ENCODE assay signal across 8 cellular contexts in the genomic region with DNA sequence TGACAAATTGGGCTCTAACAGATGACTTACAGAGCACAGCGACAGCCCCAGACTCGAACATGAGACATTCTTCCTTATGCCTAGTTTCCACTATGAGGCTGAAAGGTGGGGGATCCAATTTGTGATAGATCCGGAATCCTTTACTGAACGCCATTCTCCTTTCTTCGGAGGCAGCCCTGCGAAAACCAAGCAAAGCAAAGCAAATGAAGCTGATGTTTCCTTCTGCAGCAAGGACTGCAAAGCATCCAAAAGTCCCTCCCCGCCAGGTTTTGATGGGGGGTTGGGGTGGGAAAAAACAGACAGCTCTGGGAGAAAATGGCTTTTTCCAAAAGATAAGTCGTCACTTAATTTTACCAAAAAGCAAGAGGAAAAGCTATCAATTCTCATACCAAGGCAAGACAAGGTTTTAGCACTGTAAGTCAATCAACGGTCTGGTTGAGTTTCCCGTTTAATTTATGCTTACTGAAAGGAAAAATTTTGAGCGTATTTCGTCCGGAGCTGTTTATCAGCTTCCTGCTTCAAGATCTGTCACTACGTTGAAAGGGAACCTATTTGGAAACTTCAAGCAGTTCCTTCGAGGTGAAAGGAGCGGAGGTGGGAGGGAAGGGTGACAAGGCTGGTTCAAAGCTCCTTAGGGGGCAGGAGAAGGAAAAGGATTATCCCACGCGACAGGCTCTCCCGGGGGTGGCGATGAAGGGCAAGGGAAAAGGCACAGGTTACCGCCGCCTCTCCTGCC. TPM values are rescaled to one million over a fixed set of nuclear protein-coding genes. Genes with fewer than 3 reads are reported as not detected.
DNase-seq lines count a peak whose midpoint lies in the region; ATAC-seq and TF ChIP-seq lines count a peak whose summit lies in the region.

No MANE protein-coding gene starts in this region.

- peak overlapping the region; percentile 69 for H3K27ac ChIP-seq in GM23248
- peak overlapping the region; percentile 87 for H3K27ac ChIP-seq in trophoblast cell (ENCODE audit: low read depth, low read length)

- peak overlapping the region; percentile 86 for H2BK120ac ChIP-seq in trophoblast cell (ENCODE audit: insufficient read depth, low read length, poor library complexity)

- H3K27me3 Mint-ChIP-seq in activated naive CD8-positive, alpha-beta T cell treated with anti-CD3 and anti-CD28 coated beads, Interleukin-2, amount 50 U/mL, for 24 hours = no peaks in the 10 kb centered on the region

- no peak overlapping the region for H4K12ac ChIP-seq in trophoblast cell (ENCODE audit: low read depth, low read length)

- H3K4me3 ChIP-seq in BE2C (ENCODE audit: low read depth, low read length) (peak overlapping the region; percentile 100), GM23248 (peak overlapping the region; percentile 95), NT2/D1 (ENCODE audit: insufficient read length, low read depth) (peak overlapping the region; percentile 83), trophoblast cell (ENCODE audit: low read depth, low read length) (peak overlapping the region; percentile 95)

- peak overlapping the region; percentile 91 for H3K14ac ChIP-seq in trophoblast cell (ENCODE audit: low read length)

- TF ChIP-seq CTCF in BE2C (IDR thresholded peaks at IDR 0.05; ENCODE audit: low read depth, low read length) = no peak

- peak overlapping the region; percentile 99 for H3K4me3 Mint-ChIP-seq in activated naive CD8-positive, alpha-beta T cell treated with anti-CD3 and anti-CD28 coated beads, Interleukin-2, amount 50 U/mL, for 24 hours

- H4K8ac ChIP-seq in trophoblast cell (ENCODE audit: low read depth, low read length) = peak overlapping the region; percentile 72

- no peaks in the 10 kb centered on the region for H3K9me3 Mint-ChIP-seq in activated naive CD8-positive, alpha-beta T cell treated with anti-CD3 and anti-CD28 coated beads, Interleukin-2, amount 50 U/mL, for 24 hours

- H3K9ac ChIP-seq in GM23248 (peak overlapping the region; percentile 81), NT2/D1 (ENCODE audit: insufficient read length, low read depth) (peak overlapping the region; percentile 88), trophoblast cell (ENCODE audit: low read length) (no peak overlapping the region)

- no peak overlapping the region for H2BK12ac ChIP-seq in trophoblast cell (ENCODE audit: low read length)

- H3K79me2 ChIP-seq in GM23248 (ENCODE audit: insufficient read depth) = peaks cover 45% of the 10 kb centered on the region
- peaks cover 4% of the 10 kb centered on the region for H3K79me2 ChIP-seq in trophoblast cell (ENCODE audit: control insufficient read depth, insufficient read depth, low read length, poor library complexity)

- peak overlapping the region; percentile 96 for H3K27ac Mint-ChIP-seq in activated naive CD8-positive, alpha-beta T cell treated with anti-CD3 and anti-CD28 coated beads, Interleukin-2, amount 50 U/mL, for 24 hours

- H3K4me1 ChIP-seq in BE2C (no peaks in the 10 kb centered on the region; the same call in 1 of the 2 replicates), GM23248 (ENCODE audit: insufficient read depth) (0 out of 2 replicates have a peak, but pooled peaks cover 9% of the 10 kb centered on the region), NT2/D1 (ENCODE audit: insufficient read depth, insufficient read length) (peaks cover 2% of the 10 kb centered on the region), trophoblast cell (ENCODE audit: control insufficient read depth in 1 of 2, insufficient read depth in 2 of 2, low read length in 2 of 2) (no peaks in the 10 kb centered on the region)

- H3K9me2 ChIP-seq in GM23248 (ENCODE audit: insufficient read depth) = no peaks in the 10 kb centered on the region

- no peak overlapping the region for H2AK5ac ChIP-seq in trophoblast cell (ENCODE audit: low read length)

- H3K4me1 Mint-ChIP-seq in activated naive CD8-positive, alpha-beta T cell treated with anti-CD3 and anti-CD28 coated beads, Interleukin-2, amount 50 U/mL, for 24 hours = peaks cover 30% of the 10 kb centered on the region

- no peak for ATAC-seq in activated naive CD8-positive, alpha-beta T cell treated with anti-CD3 and anti-CD28 coated beads, Interleukin-2, amount 50 U/mL, for 24 hours
- ATAC-seq in left cardiac atrium (peak; percentile 20 to 39), GM19463 (IDR thresholded peaks at IDR 0.05; ENCODE audit: unreplicated experiment) (no peak)

- in situ Hi-C loops in GM23248 (cut with MboI) = no loop called here

- H2BK5ac ChIP-seq in trophoblast cell (ENCODE audit: low read depth, low read length, poor library complexity) = peak overlapping the region; percentile 60

- H3K36me3 ChIP-seq in BE2C (peaks cover under 1% of the 10 kb centered on the region), GM23248 (ENCODE audit: low read depth) (no peaks in the 10 kb centered on the region), NT2/D1 (ENCODE audit: insufficient read depth, insufficient read length, low read length) (peaks cover 6% of the 10 kb centered on the region), trophoblast cell (ENCODE audit: control insufficient read depth in 1 of 2, insufficient read depth in 2 of 2, low read length in 2 of 2) (no peaks in the 10 kb centered on the region)

- peaks cover 20% of the 10 kb centered on the region for H3F3A ChIP-seq in GM23248 (ENCODE audit: insufficient read depth)

- H3K23ac ChIP-seq in trophoblast cell (ENCODE audit: low read length) = no peak overlapping the region

- peak overlapping the region; percentile 97 for H3K18ac ChIP-seq in trophoblast cell (ENCODE audit: low read length)

- H3K9me3 ChIP-seq in BE2C = no peaks in the 10 kb centered on the region
- H3K9me3 ChIP-seq in GM23248 (ENCODE audit: low read depth) = no peaks in the 10 kb centered on the region
- no peaks in the 10 kb centered on the region for H3K9me3 ChIP-seq in NT2/D1 (ENCODE audit: insufficient read depth, low read length)
- no peaks in the 10 kb centered on the region for H3K9me3 ChIP-seq in trophoblast cell (ENCODE audit: insufficient read depth, low read depth, low read length)

- H4K91ac ChIP-seq in trophoblast cell (ENCODE audit: low read depth, low read length) = peak overlapping the region; percentile 85

- peaks cover 10% of the 10 kb centered on the region for H3K79me1 ChIP-seq in trophoblast cell (ENCODE audit: low read length)

- H3K4ac ChIP-seq in trophoblast cell (ENCODE audit: low read depth, low read length) = peak overlapping the region; percentile 12

- intact Hi-C loops in left cardiac atrium (cut with DNase I) = no loop called here

- peak; percentile 49 for DNase-seq in BE2C
- DNase-seq in GM23248 = peak; percentile 54
- DNase-seq in NT2/D1 (ENCODE audit: low read depth, low spot score) = no peak
- no peak for DNase-seq in activated naive CD8-positive, alpha-beta T cell treated with anti-CD3 and anti-CD28 coated beads, Interleukin-2, amount 50 U/mL, for 24 hours
- DNase-seq in left cardiac atrium = no peak
- peak; percentile 20 to 54 for DNase-seq in trophoblast cell
- DNase-seq in DMS153 (lab: John Stamatoyannopoulos, UW) = no peak

- peak overlapping the region; percentile 95 for H3K4me2 ChIP-seq in GM23248 (ENCODE audit: unreplicated experiment)
- peak overlapping the region; percentile 70 for H3K4me2 ChIP-seq in trophoblast cell (ENCODE audit: low read length)

- no peaks in the 10 kb centered on the region for H4K20me1 ChIP-seq in GM23248 (ENCODE audit: insufficient read depth)

- WGBS in GM23248 (ENCODE audit: low coverage in 1 of 2, low lambda C conversion rate in 2 of 2, missing lambda C conversion rate in 2 of 2), 2 experiments = 1 to 2% methylated on average over 20 to 22 of the region's 22 CpGs
- no CpG with 5 or more reads among the region's 22 CpGs for WGBS in trophoblast cell (ENCODE audit: extremely low coverage, insufficient coverage, insufficient read length)

- no peaks in the 10 kb centered on the region for H3K27me3 ChIP-seq in BE2C
- H3K27me3 ChIP-seq in GM23248 (replicated peaks; ENCODE audit: insufficient read depth) = no peaks in the 10 kb centered on the region
- no peaks in the 10 kb centered on the region for H3K27me3 ChIP-seq in NT2/D1 (ENCODE audit: insufficient read depth, insufficient read length)
- no peaks in the 10 kb centered on the region for H3K27me3 ChIP-seq in trophoblast cell (ENCODE audit: insufficient read depth, low read length)

- H2AFZ ChIP-seq in GM23248 = peak overlapping the region; percentile 98
- H2AFZ ChIP-seq in trophoblast cell (ENCODE audit: insufficient read depth, low read length, poor library complexity) = peak overlapping the region; percentile 85

- peaks cover 5% of the 10 kb centered on the region for H3K36me3 Mint-ChIP-seq in activated naive CD8-positive, alpha-beta T cell treated with anti-CD3 and anti-CD28 coated beads, Interleukin-2, amount 50 U/mL, for 24 hours (ENCODE audit: low read depth)

RNA-seq across cellular contexts. Expression of a gene that starts 0.9 kb away (rescaled TPM):
- polyA plus RNA-seq in BE2C (2012; ENCODE audit: insufficient read depth, insufficient read length, low read depth) = 6.6 TPM
- 4.6 and 9.4 TPM in 2 replicates for total RNA-seq in GM23248 (2014; rRNA removed; shearing (Covaris generic))
- polyA plus RNA-seq in GM23248 (2016; fragmentation: Nextera tagmentation; extraction: Ambion mirVana) = 5.0 TPM in 2 replicates
- 10 to 100 TPM; 11.9 to 12.3 TPM for total RNA-seq in left cardiac atrium
- polyA plus RNA-seq in trophoblast cell (2013) = 15.8 and 17.4 TPM in 2 replicates

RNA-seq across cellular contexts. Expression of a gene that starts 44.6 kb away (rescaled TPM):
- polyA plus RNA-seq in BE2C (2012; ENCODE audit: insufficient read depth, insufficient read length, low read depth) = 25.4 TPM
- total RNA-seq in GM23248 (2014; rRNA removed; shearing (Covaris generic)) = 14.7 and 16.2 TPM in 2 replicates
- polyA plus RNA-seq in GM23248 (2016; fragmentation: Nextera tagmentation; extraction: Ambion mirVana) = 6.3 and 7.4 TPM in 2 replicates
- 10 to 100 TPM; 13.3 to 17.4 TPM for total RNA-seq in left cardiac atrium
- polyA plus RNA-seq in trophoblast cell (2013) = 38.2 and 38.5 TPM in 2 replicates

Comparison
In these comparisons a context has a peak if more than half of its experiments do, and no peak if none do; other contexts are left out.
1. DNase-seq: peak in BE2C (single experiment), GM23248 (single experiment) and trophoblast cell (2 of 2); none in NT2/D1 (single experiment), activated naive CD8-positive, alpha-beta T cell treated with anti-CD3 and anti-CD28 coated beads, Interleukin-2, amount 50 U/mL, for 24 hours (single experiment), left cardiac atrium (single experiment) and DMS153 (single experiment).
2. ATAC-seq: peak in left cardiac atrium (2 of 2); none in activated naive CD8-positive, alpha-beta T cell treated with anti-CD3 and anti-CD28 coated beads, Interleukin-2, amount 50 U/mL, for 24 hours (single experiment) and GM19463 (single experiment).
3. Peak in every context shown above with its lines, with median percentiles within 50 percentile points of each other: H3K4me3 ChIP-seq.